24 cellular contexts compared by ENCODE assay signal in the genomic region with DNA sequence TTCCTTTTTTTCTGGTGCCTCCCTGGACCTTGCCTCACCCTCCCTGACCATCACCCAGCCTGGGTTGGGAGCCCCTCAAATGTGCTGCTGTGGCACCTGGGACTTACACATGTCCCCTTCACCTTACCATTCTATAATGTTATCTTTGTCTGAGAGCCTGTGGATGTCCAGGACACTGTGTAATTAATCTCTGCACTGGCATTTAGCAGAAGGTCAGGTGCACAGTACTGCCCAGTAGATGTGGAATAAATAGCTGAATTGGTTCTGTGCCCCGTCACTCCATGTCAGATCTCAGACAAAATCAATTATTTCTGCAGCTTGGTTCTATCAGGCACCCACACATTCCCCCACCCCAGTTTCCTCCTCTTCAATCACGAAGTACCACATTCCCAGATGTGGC. TPM values are rescaled to one million over a fixed set of nuclear protein-coding genes. Genes with fewer than 3 reads are reported as not detected.
"Had no signal": no experiment of that assay in that cellular context is flagged by ENCODE, and none has a peak within 500 bp of the region (broad histone marks: within the 10 kb centered on the region; RNA-seq: fewer than 3 reads in every experiment).

No MANE protein-coding gene starts in this region.

- H3K36me3 ChIP-seq: adrenal gland, breast epithelium, MG63, Peyer's patch had no signal

- H3K9me3 ChIP-seq: adrenal gland, breast epithelium, Peyer's patch had no signal

- H3K27me3 ChIP-seq: adrenal gland, breast epithelium, MG63, Peyer's patch had no signal

- DNase-seq: activated CD4-positive, alpha-beta memory T cell treated with anti-CD3 and anti-CD28 coated beads, Interleukin-2, amount 10 ng/mL, durations not matched to agents 7 days and 5 days; activated CD4-positive, alpha-beta T cell treated with anti-CD3 and anti-CD28 coated beads, Interleukin-2, amount 50 U/mL, for 1 hour; activated CD4-positive, CD25-positive, alpha-beta regulatory T cell; activated naive CD4-positive, alpha-beta T cell treated with anti-CD3 and anti-CD28 coated beads, Interleukin-2, amount 50 U/mL, for 16 hours; activated naive CD8-positive, alpha-beta T cell treated with anti-CD3 and anti-CD28 coated beads, Interleukin-2, amount 10 ng/mL, durations not matched to agents 7 days and 5 days; activated T-cell treated with anti-CD3 and anti-CD28 coated beads, Interleukin-2, amount 50 U/mL, for 72 hours; adrenal gland; anterior cingulate cortex; central memory CD4-positive, alpha-beta T cell; MG63; MV-4-11; NCI-H1092 treated with DMSO at 0.1 percent for 48 hours; NCI-H1417 treated with DMSO at 0.1 percent for 48 hours; NCI-H1694 treated with DMSO at 0.1 percent for 48 hours; NCI-H2029 treated with DMSO at 0.1 percent for 48 hours; NCI-H510A treated with DMSO at 0.1 percent for 48 hours; NCI-H69; Peyer's patch; SHP77 treated with DMSO at 0.1 percent for 48 hours; T-cell had no signal

- H3K27ac ChIP-seq: breast epithelium, Peyer's patch, RWPE1, VCaP had no signal

- H3K4me1 ChIP-seq: breast epithelium, Peyer's patch had no signal

- ATAC-seq: activated T-cell treated with anti-CD3 and anti-CD28 coated beads, Interleukin-2, amount 50 U/mL, for 72 hours; T-cell had no signal

- H3K4me3 ChIP-seq: adrenal gland, breast epithelium, MG63, Peyer's patch had no signal

RNA-seq across cellular contexts. Expression of a gene that starts 19.9 kb away (rescaled TPM):
- total RNA-seq: activated CD4-positive, alpha-beta memory T cell treated with anti-CD3 and anti-CD28 coated beads, Interleukin-2, amount 10 ng/mL, durations not matched to agents 7 days and 5 days; T-helper 2 cell treated with Interferon-gamma antibody and Interleukin-4, amounts not matched to agents 100 ng/mL and 5 ng/mL, for 36 hours had no signal
